23 cellular contexts compared by ENCODE assay signal in the genomic region with DNA sequence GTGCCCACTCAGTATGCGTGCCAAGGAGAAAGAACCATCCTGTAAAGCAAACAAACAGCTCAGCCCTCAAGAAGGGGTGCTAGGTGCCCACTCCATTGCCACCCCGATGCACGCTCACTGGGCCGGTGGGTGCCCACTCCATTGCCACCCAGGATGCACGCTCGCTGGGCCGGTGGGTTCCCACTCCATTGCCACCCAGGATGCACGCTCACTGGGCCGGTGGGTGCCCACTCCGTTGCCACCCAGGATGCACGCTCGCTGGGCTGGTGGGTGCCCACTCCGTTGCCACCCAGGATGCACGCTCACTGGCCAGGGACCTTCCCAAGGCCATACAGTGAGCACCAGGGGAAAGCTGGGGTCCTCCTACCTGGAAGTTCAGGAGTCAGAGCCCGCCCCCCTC. TPM values are rescaled to one million over a fixed set of nuclear protein-coding genes. Genes with fewer than 3 reads are reported as not detected.
DNase-seq lines count a peak whose midpoint lies in the region; ATAC-seq and TF ChIP-seq lines count a peak whose summit lies in the region.
"Had no signal": no experiment of that assay in that cellular context is flagged by ENCODE, and none has a peak within 500 bp of the region (broad histone marks: within the 10 kb centered on the region; RNA-seq: fewer than 3 reads in every experiment).

No MANE protein-coding gene starts in this region.

- peaks cover 29% of the 10 kb centered on the region for H3K4me1 Mint-ChIP-seq in central memory CD8-positive, alpha-beta T cell

- intact Hi-C loops in left lung (cut with DNase I), result no loop called here

- ATAC-seq in DND-41 (ENCODE audit: insufficient read depth, low read depth), result no peak
- ATAC-seq in central memory CD8-positive, alpha-beta T cell (replicated peaks; ENCODE audit: extremely low read depth, poor library complexity, severe bottlenecking), result no peak
- ATAC-seq in left lung, result no peak
- ATAC-seq: A549; CD8-positive, alpha-beta T cell had no signal

- H3K9me3 ChIP-seq in BLaER1 (no peaks in the 10 kb centered on the region), DND-41 (ENCODE audit: insufficient read depth, low read length, severe bottlenecking) (no peaks in the 10 kb centered on the region), osteoblast (ENCODE audit: low read depth, low read length) (no peaks in the 10 kb centered on the region), left lung (no peaks in the 10 kb centered on the region)
- H3K9me3 ChIP-seq: A549, BE2C, Caco-2, HAP-1 had no signal

- no peak overlapping the region for H3K4me3 ChIP-seq in BLaER1
- H3K4me3 ChIP-seq in DND-41 (ENCODE audit: low read depth in 1 of 2, low read length in 2 of 2), result no peak overlapping the region
- H3K4me3 ChIP-seq in osteoblast (ENCODE audit: insufficient read depth, low read length), result no peak overlapping the region
- no peak overlapping the region for H3K4me3 ChIP-seq in left lung
- H3K4me3 ChIP-seq: A549, GM12878, GM23248, HAP-1 had no signal

- H3K36me3 Mint-ChIP-seq in central memory CD8-positive, alpha-beta T cell (ENCODE audit: insufficient read depth), result peaks cover 5% of the 10 kb centered on the region
- H3K36me3 Mint-ChIP-seq: CD4-positive, CD25-positive, alpha-beta regulatory T cell had no signal

- H3K27ac ChIP-seq in BLaER1 (peak overlapping the region; percentile 31; the same call in 1 of the 2 replicates), DND-41 (ENCODE audit: low read length) (peak overlapping the region; percentile 95), osteoblast (ENCODE audit: low read depth, low read length) (no peak overlapping the region), left lung (no peak overlapping the region)
- H3K27ac ChIP-seq: A549, C4-2B, GM23248 had no signal

- H3K4me2 ChIP-seq in BLaER1 (peak overlapping the region; percentile 90), DND-41 (ENCODE audit: insufficient read depth, low read length) (no peak overlapping the region), osteoblast (ENCODE audit: insufficient read depth, low read length) (no peak overlapping the region)
- H3K4me2 ChIP-seq: A549 had no signal

- H3K4me3 Mint-ChIP-seq in central memory CD8-positive, alpha-beta T cell, result no peak overlapping the region

- H3K79me2 ChIP-seq in DND-41 (ENCODE audit: insufficient read depth, low read length), result no peaks in the 10 kb centered on the region
- H3K79me2 ChIP-seq in osteoblast (ENCODE audit: insufficient read depth, low read length), result no peaks in the 10 kb centered on the region

- peak overlapping the region; percentile 92 for H3K27ac Mint-ChIP-seq in central memory CD8-positive, alpha-beta T cell (ENCODE audit: low read depth)

- H4K20me1 ChIP-seq in BLaER1 (no peaks in the 10 kb centered on the region), DND-41 (ENCODE audit: insufficient read depth, low read length) (no peaks in the 10 kb centered on the region), osteoblast (ENCODE audit: insufficient read depth, low read length) (no peaks in the 10 kb centered on the region)

- H3K36me3 ChIP-seq in BLaER1 (no peaks in the 10 kb centered on the region), DND-41 (ENCODE audit: insufficient read depth, low read length) (no peaks in the 10 kb centered on the region), osteoblast (ENCODE audit: insufficient read depth, low read length) (no peaks in the 10 kb centered on the region), left lung (no peaks in the 10 kb centered on the region)
- H3K36me3 ChIP-seq: BE2C, HAP-1 had no signal

- H2AFZ ChIP-seq in DND-41 (ENCODE audit: low read depth, low read length) (no peak overlapping the region), osteoblast (ENCODE audit: low read length) (no peak overlapping the region)
- H2AFZ ChIP-seq: GM23248 had no signal

- H3K4me1 ChIP-seq in BLaER1 (peaks cover 92% of the 10 kb centered on the region), DND-41 (ENCODE audit: insufficient read depth, low read length) (peaks cover 52% of the 10 kb centered on the region), osteoblast (ENCODE audit: insufficient read depth, low read length) (no peaks in the 10 kb centered on the region), left lung (peaks cover 0 to 12% of the 10 kb centered on the region in 2 donors)
- H3K4me1 ChIP-seq: BE2C, HAP-1 had no signal

- TF ChIP-seq CTCF in DND-41 (IDR thresholded peaks at IDR 0.05; ENCODE audit: borderline replicate concordance, extremely low read depth, low read length, poor library complexity, severe bottlenecking) (no peak), osteoblast (IDR thresholded peaks at IDR 0.05; ENCODE audit: extremely low read depth, low read depth, low read length) (no peak), left lung (IDR thresholded peaks at IDR 0.05) (no peak)

- no peaks in the 10 kb centered on the region for H3K9me3 Mint-ChIP-seq in central memory CD8-positive, alpha-beta T cell
- H3K9me3 Mint-ChIP-seq: CD4-positive, CD25-positive, alpha-beta regulatory T cell; CD8-positive, alpha-beta T cell had no signal

- no peak overlapping the region for H3K9ac ChIP-seq in BLaER1
- no peak overlapping the region for H3K9ac ChIP-seq in DND-41 (ENCODE audit: low read depth, low read length)
- H3K9ac ChIP-seq: GM23248 had no signal

- DNase-seq in DND-41, result no peak
- DNase-seq in central memory CD8-positive, alpha-beta T cell (ENCODE audit: low spot score in 2 of 2), result no peak
- peak; percentile 46 for DNase-seq in osteoblast (ENCODE audit: insufficient read length, low spot score, missing footprints)
- DNase-seq in left lung, result no peak
- no peak for DNase-seq in NCI-H2081 (lab: John Stamatoyannopoulos, UW)
- DNase-seq in HCEC 1CT, result no peak
- DNase-seq: 8988T; ACHN; AML-193; BE2C; Caco-2; CD4-positive, CD25-positive, alpha-beta regulatory T cell; CD8-positive, alpha-beta T cell; DMS153; EL; GDM1; GM23248 had no signal

- H3K27me3 ChIP-seq in BLaER1, result no peaks in the 10 kb centered on the region
- H3K27me3 ChIP-seq in DND-41 (ENCODE audit: insufficient read depth, low read length, poor library complexity), result no peaks in the 10 kb centered on the region
- H3K27me3 ChIP-seq in osteoblast (ENCODE audit: insufficient read depth, low read length), result no peaks in the 10 kb centered on the region
- peaks cover 0 to 22% of the 10 kb centered on the region in 2 donors for H3K27me3 ChIP-seq in left lung
- H3K27me3 ChIP-seq: BE2C had no signal

- H3K27me3 Mint-ChIP-seq in central memory CD8-positive, alpha-beta T cell, result no peaks in the 10 kb centered on the region

RNA-seq across cellular contexts. Expression of a gene that starts 28.1 kb away (rescaled TPM):
- total RNA-seq in osteoblast (1.4 and 1.5 TPM in 2 replicates), left lung (1 to 10 TPM; 1.9 TPM)

RNA-seq across cellular contexts. Expression of a gene that starts 49.2 kb away (rescaled TPM):
- total RNA-seq in osteoblast, result 10.5 and 12.4 TPM in 2 replicates
- total RNA-seq in left lung, result 10 to 100 TPM; 21.0 to 30.5 TPM

RNA-seq across cellular contexts. Expression of a gene that starts 55.9 kb away (rescaled TPM):
- total RNA-seq in osteoblast (0.36 TPM in 1 of 2 replicates, not detected in the other), left lung (1 to 10 TPM; 1.1 to 2.1 TPM)
- total RNA-seq: H4 had no signal

Comparison
In these comparisons a context has a peak if more than half of its experiments do, and no peak if none do; other contexts are left out.
1. H3K27ac ChIP-seq: peak in BLaER1 (single experiment) and DND-41 (single experiment); none in osteoblast (single experiment) and left lung (0 of 2).